ENCODE assay signal across 4 cellular contexts in genomic region chr14:25846232-25846631, GRCh38.
"Had no signal": no experiment of that assay in that cellular context is flagged by ENCODE, and none has a peak within 500 bp of the region (broad histone marks: within the 10 kb centered on the region; RNA-seq: fewer than 3 reads in every experiment).

No MANE protein-coding gene starts in this region.

- DNase-seq: H9, HCEC 1CT, IMR-90 had no signal

- H3K4me3 Mint-ChIP-seq: GM23338, H9 had no signal

- H3K27ac Mint-ChIP-seq: GM23338, H9 had no signal

- H3K9me3 Mint-ChIP-seq: H9 had no signal
